ENCODE assay signal across 7 cellular contexts in the genomic region with DNA sequence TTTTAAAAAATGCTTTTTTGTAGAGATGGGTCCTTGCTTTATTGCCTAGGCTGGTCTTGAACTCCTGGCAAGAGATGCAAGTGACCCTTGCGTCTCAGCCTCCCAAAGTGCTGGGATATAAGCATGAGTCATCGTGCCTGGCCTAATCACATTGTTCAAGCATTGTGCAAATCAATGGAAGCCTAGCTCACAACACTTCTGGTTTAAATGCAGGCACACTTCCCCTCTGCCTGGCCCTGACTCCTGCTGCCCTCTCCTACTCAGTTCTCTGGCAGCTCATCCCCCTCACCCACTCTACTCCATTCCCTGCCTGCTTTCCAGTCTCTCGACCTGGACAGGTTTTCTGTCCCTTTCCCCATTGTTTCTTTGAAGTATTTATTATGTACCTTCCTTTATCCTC.
A peak's percentile ranks its signal among the peaks of the same experiment; 100 is the strongest.
DNase-seq lines count a peak whose midpoint lies in the region; ATAC-seq, FAIRE-seq and TF ChIP-seq lines count a peak whose summit lies in the region.
"Not testable (repeated sequence)": the region's sequence is repeated elsewhere in the genome, so short reads cannot be mapped to it uniquely, and the experiment has no call there.

No MANE protein-coding gene starts in this region.

- H2AK9ac ChIP-seq in IMR-90 (replicated peaks; ENCODE audit: low read depth, low read length, poor library complexity): not testable (repeated sequence)

- H2BK15ac ChIP-seq in H9 (ENCODE audit: low read depth, low read length); IMR-90 (ENCODE audit: low read depth, low read length): not testable (repeated sequence)

- H3K79me1 ChIP-seq in H9 (ENCODE audit: insufficient read depth, low read depth, low read length, poor library complexity, severe bottlenecking); IMR-90 (ENCODE audit: low read depth in 1 of 2, low read length in 2 of 2): not testable (repeated sequence)

- not testable (repeated sequence) for H3K4me3 ChIP-seq in IMR-90 (ENCODE audit: insufficient read depth, low read depth, low read length); Panc1 (ENCODE audit: low read depth in 2 of 2, low read length in 2 of 2); keratinocyte (ENCODE audit: control insufficient read depth in 2 of 3, extremely low read depth in 1 of 3, insufficient read depth in 2 of 3, low read depth in 1 of 3, low read length in 3 of 3); HepG2 (replicated peaks in 1 of 3; ENCODE audit: insufficient read depth in 1 of 3, low read depth in 2 of 3, low read length in 3 of 3); mucosa of descending colon

- H3K18ac ChIP-seq in H9 (ENCODE audit: insufficient read length, low read depth, low read length); IMR-90 (ENCODE audit: low read depth, low read length): not testable (repeated sequence)

- not testable (repeated sequence) for H2BK12ac ChIP-seq in H9 (ENCODE audit: insufficient read length, low read depth, low read length)

- H4K91ac ChIP-seq in H9 (ENCODE audit: insufficient read length, low read depth, low read length); IMR-90 (ENCODE audit: insufficient read depth, low read depth, low read length): not testable (repeated sequence)

- not testable (repeated sequence) for H3K36me3 ChIP-seq in IMR-90 (ENCODE audit: control insufficient read depth, insufficient read depth, low read length); Panc1 (ENCODE audit: control insufficient read depth, insufficient read depth, low read length); keratinocyte (ENCODE audit: control insufficient read depth in 2 of 2, extremely low read depth in 1 of 2, insufficient read depth in 2 of 2, low read length in 2 of 2); HepG2 (replicated peaks in 1 of 2; ENCODE audit: control insufficient read depth in 1 of 2, insufficient read depth in 2 of 2, low read length in 2 of 2); mucosa of descending colon (ENCODE audit: low read depth)

- not testable (repeated sequence) for H3K9ac ChIP-seq in H9 (ENCODE audit: extremely low read depth, insufficient read length, low read length); IMR-90 (ENCODE audit: low read depth, low read length); keratinocyte (ENCODE audit: control insufficient read depth, extremely low read depth, insufficient read depth, low read length); HepG2 (ENCODE audit: insufficient read depth, low read depth, low read length)

- in situ Hi-C loops in IMR-90 (cut with MboI; ENCODE audit: low sequenced_read_pairs); Panc1 (cut with HindIII; ENCODE audit: low pct_unique_long_range_greater_than_20kb, low sequenced_read_pairs); HepG2 (cut with HindIII; ENCODE audit: extremely low pct_ligation_motif_present, low pct_unique_long_range_greater_than_20kb): not testable (repeated sequence)

- H3K4me1 ChIP-seq in H9 (ENCODE audit: insufficient read depth, low read length); IMR-90 (ENCODE audit: control insufficient read depth, insufficient read depth, low read length); Panc1 (ENCODE audit: control insufficient read depth, insufficient read depth, low read length); keratinocyte (ENCODE audit: control insufficient read depth, extremely low read depth, insufficient read depth, low read length); HepG2 (ENCODE audit: insufficient read depth, low read length); mucosa of descending colon (ENCODE audit: low read depth): not testable (repeated sequence)

- not testable (repeated sequence) for H3K56ac ChIP-seq in H9 (ENCODE audit: insufficient read length, low read depth, low read length); IMR-90 (ENCODE audit: extremely low read depth, insufficient read depth, low read length)

- H3T11ph ChIP-seq in H9 (ENCODE audit: low read length): not testable (repeated sequence)

- H2BK20ac ChIP-seq in H9 (ENCODE audit: low read depth, low read length, poor library complexity, severe bottlenecking); IMR-90 (ENCODE audit: low read depth, low read length): not testable (repeated sequence)

- CTCF ChIA-PET in IMR-90 (lab: Yijun Ruan, JAX); Panc1 (lab: Charles Lee); HepG2 (lab: Yijun Ruan, JAX; ENCODE audit: low intra/inter-chr PET ratio, low total read pairs): not testable (repeated sequence)

- FAIRE-seq in keratinocyte (lab: Jason Lieb, UNC): peak; percentile 80
- FAIRE-seq in HepG2 (lab: Jason Lieb, UNC): not testable (repeated sequence)

- not testable (repeated sequence) for TF ChIP-seq CTCF in H9 (conservative IDR thresholded peaks at IDR 0.05); IMR-90 (conservative IDR thresholded peaks at IDR 0.05; ENCODE audit: low read depth, low read length); Panc1 (IDR thresholded peaks at IDR 0.05); keratinocyte (optimal IDR thresholded peaks at IDR 0.05 in 1 of 3, IDR thresholded peaks at IDR 0.05 in 1 of 3, conservative IDR thresholded peaks at IDR 0.05 in 1 of 3; ENCODE audit: extremely low read depth in 1 of 3, insufficient read depth in 2 of 3, low read length in 3 of 3); HepG2 (CRISPR knock-in tag; IDR thresholded peaks at IDR 0.05); mucosa of descending colon (IDR thresholded peaks at IDR 0.05)

- not testable (repeated sequence) for H3K4me2 ChIP-seq in H9 (ENCODE audit: insufficient read depth, insufficient read length, low read length); IMR-90 (ENCODE audit: low read depth, low read length); keratinocyte (ENCODE audit: control insufficient read depth, extremely low read depth, insufficient read depth, low read depth, low read length); HepG2 (ENCODE audit: low read depth, low read length)

- not testable (repeated sequence) for BruUV-seq in IMR-90 (replicated peaks; lab: Mats Ljungman, UMichigan); Panc1 (replicated peaks; lab: Mats Ljungman, UMichigan); HepG2 (replicated peaks; lab: Mats Ljungman, UMichigan)

- ATAC-seq in IMR-90 (ENCODE audit: low read depth) (peak; percentile 49; the same call in 1 of the 2 replicates), Panc1 (0 out of 2 replicates have a peak, but pooled peaks have one; percentile 26), HepG2 (peak; percentile 38; the same call in 2 of the 3 replicates), mucosa of descending colon (peak; percentile 33)
- ATAC-seq in T-helper 17 cell: not testable (repeated sequence)

- H3K27ac ChIP-seq in H9 (ENCODE audit: insufficient read length, low read depth, low read length); IMR-90 (ENCODE audit: insufficient read depth, low read length); Panc1 (ENCODE audit: low read length); keratinocyte (ENCODE audit: control insufficient read depth, insufficient read depth, low read length); HepG2 (ENCODE audit: extremely low read length, insufficient read depth, low read length): not testable (repeated sequence)

- H3K27ac Mint-ChIP-seq in H9: peak overlapping the region in 2 of 3 experiments; percentile 20 to 78; a peak in 1 of 7 replicates
- peak overlapping the region; percentile 39 for H3K27ac Mint-ChIP-seq in T-helper 17 cell

- H3K14ac ChIP-seq in H9 (ENCODE audit: insufficient read depth, low read length); IMR-90 (replicated peaks; ENCODE audit: low read depth, low read length): not testable (repeated sequence)

- not testable (repeated sequence) for H2AK5ac ChIP-seq in H9 (ENCODE audit: insufficient read length, low read length); IMR-90 (ENCODE audit: low read depth, low read length)

- H2BK5ac ChIP-seq in H9 (ENCODE audit: insufficient read length, low read length); IMR-90 (ENCODE audit: low read depth, low read length, poor library complexity, severe bottlenecking): not testable (repeated sequence)

- H2BK120ac ChIP-seq in H9 (ENCODE audit: low read depth, low read length, poor library complexity, severe bottlenecking); IMR-90 (ENCODE audit: low read depth, low read length): not testable (repeated sequence)

- not testable (repeated sequence) for H3K79me2 ChIP-seq in H9 (ENCODE audit: insufficient read depth, low read length); keratinocyte (ENCODE audit: control insufficient read depth, insufficient read depth, low read length); HepG2 (ENCODE audit: insufficient read depth, low read length)

- TF ChIP-seq RAD21 in IMR-90 (IDR thresholded peaks at IDR 0.05; ENCODE audit: low read length); HepG2 (CRISPR knock-in tag; IDR thresholded peaks at IDR 0.05): not testable (repeated sequence)

- H3K27me3 ChIP-seq in H9 (ENCODE audit: insufficient read depth, low read length); IMR-90 (ENCODE audit: control insufficient read depth, insufficient read depth, low read length); Panc1 (ENCODE audit: control insufficient read depth, insufficient read depth, low read length); keratinocyte (ENCODE audit: control insufficient read depth, extremely low read depth, insufficient read depth, low read length); HepG2 (ENCODE audit: control insufficient read depth in 1 of 2, insufficient read depth in 2 of 2, low read length in 2 of 2): not testable (repeated sequence)

- not testable (repeated sequence) for H3K4me3 Mint-ChIP-seq in H9, T-helper 17 cell

- not testable (repeated sequence) for H3K27me3 Mint-ChIP-seq in H9 (ENCODE audit: low read depth); T-helper 17 cell

- H3K9me3 ChIP-seq in H9 (ENCODE audit: control insufficient read depth, low read depth, low read length); IMR-90 (ENCODE audit: control insufficient read depth, insufficient read depth, low read length); Panc1 (ENCODE audit: control insufficient read depth, insufficient read depth, low read depth, low read length); T-helper 17 cell (ENCODE audit: control insufficient read depth, low read length, poor library complexity, severe bottlenecking); keratinocyte (ENCODE audit: control insufficient read depth, low read depth, low read length); HepG2 (ENCODE audit: low read length); mucosa of descending colon: not testable (repeated sequence)

- H3K9me3 Mint-ChIP-seq in H9: not testable (repeated sequence)

- H3K9me1 ChIP-seq in IMR-90 (ENCODE audit: insufficient read depth, low read length); keratinocyte (ENCODE audit: control insufficient read depth, extremely low read depth, insufficient read depth, low read length): not testable (repeated sequence)

- H3K23ac ChIP-seq in H9 (ENCODE audit: insufficient read length, low read depth, low read length); IMR-90 (ENCODE audit: low read depth, low read length): not testable (repeated sequence)

- not testable (repeated sequence) for H4K20me1 ChIP-seq in H9 (ENCODE audit: control insufficient read depth, insufficient read depth, insufficient read length); IMR-90 (ENCODE audit: insufficient read depth, low read length); keratinocyte (ENCODE audit: control insufficient read depth, extremely low read depth, insufficient read depth, low read length); HepG2 (ENCODE audit: insufficient read depth, low read length)

- not testable (repeated sequence) for H3K23me2 ChIP-seq in H9 (ENCODE audit: insufficient read length, low read depth, low read length, poor library complexity, severe bottlenecking)

- DNase-seq in H9; IMR-90; Panc1 (ENCODE audit: low read depth, low spot score); T-helper 17 cell; keratinocyte (ENCODE audit: low read depth, low spot score); HepG2 (ENCODE audit: low spot score); mucosa of descending colon: not testable (repeated sequence)

- no CpG with 5 or more reads among the region's 3 CpGs for WGBS in H9 (ENCODE audit: extremely low coverage, insufficient read length, low lambda C conversion rate)
- no CpG with 5 or more reads among the region's 3 CpGs for WGBS in IMR-90 (ENCODE audit: extremely low coverage in 2 of 2, insufficient read length in 1 of 2), 2 experiments
- WGBS in HepG2 (ENCODE audit: low lambda C conversion rate): 17% methylated on average over 3 of the region's 3 CpGs

- POLR2A ChIA-PET in IMR-90 (lab: Charles Lee; ENCODE audit: unreplicated experiment); Panc1 (lab: Charles Lee); HepG2 (lab: Yijun Ruan, JAX): not testable (repeated sequence)

- not testable (repeated sequence) for TF ChIP-seq EP300 in HepG2 (IDR thresholded peaks at IDR 0.05; ENCODE audit: low read depth in 2 of 2, low read length in 2 of 2); HepG2 (CRISPR knock-in tag; IDR thresholded peaks at IDR 0.05; ENCODE audit: borderline replicate concordance)

- H3K36me3 Mint-ChIP-seq in H9 (ENCODE audit: insufficient read depth in 1 of 3, low read depth in 3 of 3); T-helper 17 cell (ENCODE audit: low read depth): not testable (repeated sequence)

- not testable (repeated sequence) for H3K4me1 Mint-ChIP-seq in H9, T-helper 17 cell

- H2AFZ ChIP-seq in H9 (ENCODE audit: low read length); IMR-90 (replicated peaks; ENCODE audit: low read length, poor library complexity); keratinocyte (ENCODE audit: control insufficient read depth, low read length); HepG2 (ENCODE audit: low read length): not testable (repeated sequence)

- dilution Hi-C loops in IMR-90 (cut with HindIII; ENCODE audit: low sequenced_read_pairs, unreplicated experiment); keratinocyte (cut with MboI; ENCODE audit: extremely low pct_ligation_motif_present, low sequenced_read_pairs): not testable (repeated sequence)

- H4K8ac ChIP-seq in H9 (replicated peaks; ENCODE audit: insufficient read length, low read depth, low read length); IMR-90 (ENCODE audit: low read depth in 2 of 2, low read length in 2 of 2): not testable (repeated sequence)

- not testable (repeated sequence) for TF ChIP-seq POLR2A in IMR-90 (IDR thresholded peaks at IDR 0.05; ENCODE audit: low read depth, low read length); HepG2 (IDR thresholded peaks at IDR 0.05; ENCODE audit: insufficient read depth in 1 of 2, low read depth in 2 of 2, low read length in 2 of 2)

- not testable (repeated sequence) for H4K5ac ChIP-seq in H9 (ENCODE audit: insufficient read length, low read depth, low read length); IMR-90 (ENCODE audit: low read depth, low read length)

- not testable (repeated sequence) for H3K4ac ChIP-seq in H9 (ENCODE audit: low read depth, low read length); IMR-90 (ENCODE audit: low read depth, low read length)

- intact Hi-C loops in IMR-90 (cut with micrococcal nuclease); Panc1 (cut with micrococcal nuclease; ENCODE audit: unreplicated experiment); HepG2 (cut with micrococcal nuclease; ENCODE audit: unreplicated experiment); mucosa of descending colon (cut with DNase I, micrococcal nuclease): not testable (repeated sequence)
